ENCODE assay signal across 24 cellular contexts in the genomic region with DNA sequence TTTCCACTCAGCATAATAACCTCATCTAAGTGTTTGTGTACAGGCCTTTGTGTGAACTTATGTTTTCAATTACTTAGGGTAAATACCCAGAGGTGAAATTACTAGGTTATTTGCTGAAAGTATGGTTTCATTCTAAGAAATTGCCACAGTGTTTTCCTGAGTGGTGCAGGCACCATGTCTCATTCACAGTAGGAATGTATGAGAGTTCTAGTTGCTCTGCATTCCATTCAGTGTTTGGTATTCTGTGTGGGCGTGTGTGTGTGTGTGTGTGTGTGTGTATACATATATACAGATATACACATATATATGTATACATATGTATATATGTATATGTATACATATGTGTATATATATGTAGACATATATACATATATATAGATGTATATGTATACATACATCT. TPM values are rescaled to one million over a fixed set of nuclear protein-coding genes. Genes with fewer than 3 reads are reported as not detected.
"Had no signal": no experiment of that assay in that cellular context is flagged by ENCODE, and none has a peak within 500 bp of the region (broad histone marks: within the 10 kb centered on the region; RNA-seq: fewer than 3 reads in every experiment).

No MANE protein-coding gene starts in this region.

- H3K4me3 ChIP-seq: colonic mucosa, esophagus muscularis mucosa, lower lobe of right lung, prostate gland, right atrium auricular region, smooth muscle cell, suprapubic skin, transverse colon had no signal

- DNase-seq: colonic mucosa; effector CD8-positive, alpha-beta T cell; endodermal cell; hypothalamus; immature natural killer cell; left ventricle myocardium superior; lower lobe of right lung; naive thymus-derived CD8-positive, alpha-beta T cell; nephron progenitor cell; nucleus accumbens; stimulated activated CD4-positive, alpha-beta T cell treated with anti-CD3 and anti-CD28 coated beads, Interleukin-12 subunit alpha, Interleukin-12 subunit beta, amount 100 ng/mL, for 4 hours; stimulated activated CD4-positive, alpha-beta T cell treated with anti-CD3 and anti-CD28 coated beads, Interleukin-1b, Interleukin-23, amount 100 ng/mL, for 48 hours; stimulated activated CD4-positive, alpha-beta T cell treated with anti-CD3 and anti-CD28 coated beads, Interleukin-4, amount 100 ng/mL, for 1 hour; stimulated activated CD8-positive, alpha-beta memory T cell treated with anti-CD3 and anti-CD28 coated beads, Interleukin-4, amount 100 ng/mL, for 48 hours; stimulated activated naive CD4-positive, alpha-beta T cell; stimulated activated naive CD8-positive, alpha-beta T cell treated with anti-CD3 and anti-CD28 coated beads, Interleukin-15, amount 100 ng/mL, for 72 hours; transverse colon had no signal

- H3K27me3 Mint-ChIP-seq: stimulated activated naive CD8-positive, alpha-beta T cell treated with anti-CD3 and anti-CD28 coated beads, Interleukin-15, amount 100 ng/mL, for 72 hours had no signal

- ATAC-seq: left ventricle myocardium superior; lower lobe of right lung; naive thymus-derived CD8-positive, alpha-beta T cell; sciatic nerve; stimulated activated naive CD8-positive, alpha-beta T cell treated with anti-CD3 and anti-CD28 coated beads, Interleukin-15, amount 100 ng/mL, for 72 hours had no signal

- H3K36me3 Mint-ChIP-seq: immature natural killer cell had no signal

- H3K4me3 Mint-ChIP-seq: dendritic cell treated with granulocyte-macrophage colony-stimulating factor and Interleukin-4, amounts not matched to agents 40 ng/mL and 50 ng/mL, for 4 days; endodermal cell; immature natural killer cell; naive thymus-derived CD8-positive, alpha-beta T cell; nephron progenitor cell; stimulated activated naive CD8-positive, alpha-beta T cell treated with anti-CD3 and anti-CD28 coated beads, Interleukin-15, amount 100 ng/mL, for 72 hours had no signal

- H3K36me3 ChIP-seq: colonic mucosa, esophagus muscularis mucosa, lower lobe of right lung, prostate gland, right atrium auricular region, suprapubic skin, transverse colon had no signal

- H3K27me3 ChIP-seq: colonic mucosa, esophagus muscularis mucosa, right atrium auricular region, suprapubic skin, transverse colon had no signal

- H3K9me3 ChIP-seq: colonic mucosa, lower lobe of right lung, prostate gland, transverse colon had no signal

- H3K27ac Mint-ChIP-seq: dendritic cell treated with granulocyte-macrophage colony-stimulating factor and Interleukin-4, amounts not matched to agents 40 ng/mL and 50 ng/mL, for 4 days; endodermal cell; immature natural killer cell; naive thymus-derived CD8-positive, alpha-beta T cell; nephron progenitor cell; stimulated activated naive CD8-positive, alpha-beta T cell treated with anti-CD3 and anti-CD28 coated beads, Interleukin-15, amount 100 ng/mL, for 72 hours had no signal

- H3K27ac ChIP-seq: colonic mucosa, esophagus muscularis mucosa, lower lobe of right lung, prostate gland, right atrium auricular region, suprapubic skin, transverse colon had no signal

- H3K4me1 Mint-ChIP-seq: endodermal cell; immature natural killer cell; naive thymus-derived CD8-positive, alpha-beta T cell; nephron progenitor cell; stimulated activated naive CD8-positive, alpha-beta T cell treated with anti-CD3 and anti-CD28 coated beads, Interleukin-15, amount 100 ng/mL, for 72 hours had no signal

RNA-seq across cellular contexts. Expression of a gene that starts 8.8 kb away (rescaled TPM):
- total RNA-seq: naive thymus-derived CD8-positive, alpha-beta T cell had no signal
